8 cellular contexts compared by ENCODE assay signal in the genomic region with DNA sequence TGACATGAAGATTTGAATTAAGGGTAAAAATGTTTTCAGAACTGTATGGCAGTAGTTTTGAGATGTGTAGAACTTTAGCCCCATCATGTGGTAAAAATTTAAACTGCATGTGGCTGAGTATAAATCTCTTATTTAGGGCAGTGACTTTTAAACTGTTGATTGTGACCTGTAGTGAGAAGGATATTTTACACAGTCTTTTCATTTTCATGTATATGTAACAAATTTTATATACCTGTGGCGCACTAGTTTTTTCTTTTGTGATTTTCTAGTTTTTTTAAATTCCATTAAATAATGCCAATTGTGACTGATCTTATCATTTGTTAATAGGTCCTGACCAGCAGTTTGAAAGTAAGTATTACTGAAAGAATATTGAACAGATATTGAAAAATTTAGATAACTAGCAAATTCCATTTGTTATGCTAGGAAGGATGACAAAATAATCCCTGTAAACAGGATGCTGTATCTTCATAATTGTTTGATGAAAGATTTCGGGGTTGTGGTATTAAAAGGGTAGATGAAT. TPM values are rescaled to one million over a fixed set of nuclear protein-coding genes. Genes with fewer than 3 reads are reported as not detected.
A peak's percentile ranks its signal among the peaks of the same experiment; 100 is the strongest.
DNase-seq lines count a peak whose midpoint lies in the region; ATAC-seq lines count a peak whose summit lies in the region.

No MANE protein-coding gene starts in this region.

- H3K27me3 Mint-ChIP-seq in CD4-positive, alpha-beta memory T cell = no peaks in the 10 kb centered on the region
- no peaks in the 10 kb centered on the region for H3K27me3 Mint-ChIP-seq in T-helper 1 cell treated with Interleukin-12 subunit alpha and Interleukin-12 subunit beta and Interleukin-4 antibody, amounts not matched to agents 30 μg/mL and 1 μg/mL, for 36 hours (ENCODE audit: low read depth)

- no peak overlapping the region for H3K27ac ChIP-seq in CD4-positive, alpha-beta memory T cell (ENCODE audit: low read depth, low read length)

- H3K27me3 ChIP-seq in CD4-positive, alpha-beta memory T cell (ENCODE audit: insufficient read depth, low read length) = no peaks in the 10 kb centered on the region

- POLR2A ChIA-PET in CD4-positive, alpha-beta memory T cell (lab: Charles Lee; ENCODE audit: partially characterized antibody) = no interaction called here

- H3K4me3 ChIP-seq in CD4-positive, alpha-beta memory T cell (ENCODE audit: low read length in 2 of 2) = no peak overlapping the region

- ATAC-seq in GM18502 (IDR thresholded peaks at IDR 0.05; ENCODE audit: poor library complexity, unreplicated experiment) = peak; percentile 49
- no peak for ATAC-seq in HG02870 (IDR thresholded peaks at IDR 0.05; ENCODE audit: unreplicated experiment)

- peak overlapping the region; percentile 24 to 90 (median 68) for H3K27ac Mint-ChIP-seq in CD4-positive, alpha-beta memory T cell
- H3K27ac Mint-ChIP-seq in T-helper 1 cell treated with Interleukin-12 subunit alpha and Interleukin-12 subunit beta and Interleukin-4 antibody, amounts not matched to agents 30 μg/mL and 1 μg/mL, for 36 hours = peak overlapping the region; percentile 4

- DNase-seq in CD4-positive, alpha-beta memory T cell = peak; percentile 44 to 76 (median 74)
- DNase-seq in LoVo (ENCODE audit: low spot score) = peak; percentile 63
- peak; percentile 37 for DNase-seq in epidermal melanocyte (ENCODE audit: insufficient read length, low spot score)
- DNase-seq in myocyte (ENCODE audit: low read depth) = peak; percentile 69
- no peak for DNase-seq in C1 segment of cervical spinal cord (lab: John Stamatoyannopoulos, UW)

- H3K9me3 ChIP-seq in CD4-positive, alpha-beta memory T cell (ENCODE audit: control insufficient read depth in 1 of 2, low read length in 2 of 2) = no peaks in the 10 kb centered on the region

- H3K4me3 Mint-ChIP-seq in CD4-positive, alpha-beta memory T cell = peak overlapping the region in 2 of 8 donors; percentile 11 to 15
- no peak overlapping the region for H3K4me3 Mint-ChIP-seq in T-helper 1 cell treated with Interleukin-12 subunit alpha and Interleukin-12 subunit beta and Interleukin-4 antibody, amounts not matched to agents 30 μg/mL and 1 μg/mL, for 36 hours

- H3K36me3 Mint-ChIP-seq in CD4-positive, alpha-beta memory T cell = peaks cover 6 to 43% of the 10 kb centered on the region in 2 donors
- peaks cover 10% of the 10 kb centered on the region for H3K36me3 Mint-ChIP-seq in T-helper 1 cell treated with Interleukin-12 subunit alpha and Interleukin-12 subunit beta and Interleukin-4 antibody, amounts not matched to agents 30 μg/mL and 1 μg/mL, for 36 hours (ENCODE audit: low read depth)

- no peaks in the 10 kb centered on the region for H3K36me3 ChIP-seq in CD4-positive, alpha-beta memory T cell (ENCODE audit: insufficient read depth, low read length)

- no peaks in the 10 kb centered on the region for H3K9me3 Mint-ChIP-seq in CD4-positive, alpha-beta memory T cell
- H3K9me3 Mint-ChIP-seq in T-helper 1 cell treated with Interleukin-12 subunit alpha and Interleukin-12 subunit beta and Interleukin-4 antibody, amounts not matched to agents 30 μg/mL and 1 μg/mL, for 36 hours = no peaks in the 10 kb centered on the region

- peaks cover 26 to 67% (median 44%) of the 10 kb centered on the region in 4 donors for H3K4me1 Mint-ChIP-seq in CD4-positive, alpha-beta memory T cell
- peaks cover 26% of the 10 kb centered on the region for H3K4me1 Mint-ChIP-seq in T-helper 1 cell treated with Interleukin-12 subunit alpha and Interleukin-12 subunit beta and Interleukin-4 antibody, amounts not matched to agents 30 μg/mL and 1 μg/mL, for 36 hours (ENCODE audit: low read depth)

- H3K4me1 ChIP-seq in CD4-positive, alpha-beta memory T cell (ENCODE audit: insufficient read depth, low read length) = peaks cover 38% of the 10 kb centered on the region

- intact Hi-C loops in CD4-positive, alpha-beta memory T cell (cut with micrococcal nuclease) = loop anchor here (1.0 to 5.0 kb wide), 6 partner anchors 48 to 1284 kb away; no protein-coding TSS in a partner anchor

- CTCF ChIA-PET in CD4-positive, alpha-beta memory T cell (lab: Charles Lee; ENCODE audit: partially characterized antibody) = interaction anchor here (0.8 to 7.4 kb wide), 7 partner anchors 8 to 320 kb away, joined by 3 to 87 read pairs (median 6); no protein-coding TSS in a partner anchor

RNA-seq across cellular contexts. Expression of gene GPBP1, which starts 47.2 kb away (rescaled TPM):
- 100 to 1,000 TPM; 136 to 137 TPM for total RNA-seq in CD4-positive, alpha-beta memory T cell
- polyA plus RNA-seq in CD4-positive, alpha-beta memory T cell = 100 to 1,000 TPM in 1 of 2 donors, 10 to 100 TPM in 1; 92.1 to 104 TPM
- total RNA-seq in myocyte = 66.9 and 83.7 TPM in 2 replicates
- polyA plus RNA-seq in myocyte (2012) = 23.9 TPM

Comparison
In these comparisons a context has a peak if more than half of its experiments do, and no peak if none do; other contexts are left out.
1. DNase-seq: peak in CD4-positive, alpha-beta memory T cell (5 of 5), LoVo (single experiment), epidermal melanocyte (single experiment) and myocyte (single experiment); none in C1 segment of cervical spinal cord (0 of 14).